Comparison of ENCODE assay signal across 1 cellular context in genomic region chr5:143440448-143441102, GRCh38.
TF ChIP-seq lines count a peak whose summit lies in the region.

No MANE protein-coding gene starts in this region.

TF ChIP-seq in WTC11, 78 proteins besides CTCF, POLR2A, EP300 and RAD21 (continued from another document):
- TF ChIP-seq, protein P1, sequence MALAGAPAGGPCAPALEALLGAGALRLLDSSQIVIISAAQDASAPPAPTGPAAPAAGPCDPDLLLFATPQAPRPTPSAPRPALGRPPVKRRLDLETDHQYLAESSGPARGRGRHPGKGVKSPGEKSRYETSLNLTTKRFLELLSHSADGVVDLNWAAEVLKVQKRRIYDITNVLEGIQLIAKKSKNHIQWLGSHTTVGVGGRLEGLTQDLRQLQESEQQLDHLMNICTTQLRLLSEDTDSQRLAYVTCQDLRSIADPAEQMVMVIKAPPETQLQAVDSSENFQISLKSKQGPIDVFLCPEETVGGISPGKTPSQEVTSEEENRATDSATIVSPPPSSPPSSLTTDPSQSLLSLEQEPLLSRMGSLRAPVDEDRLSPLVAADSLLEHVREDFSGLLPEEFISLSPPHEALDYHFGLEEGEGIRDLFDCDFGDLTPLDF (CRISPR knock-in tag; IDR thresholded peaks at IDR 0.05), result no peak
- TF ChIP-seq ZNF396 (CRISPR knock-in tag; IDR thresholded peaks at IDR 0.05; ENCODE audit: borderline replicate concordance) (no peak), TCF7 (CRISPR knock-in tag; IDR thresholded peaks at IDR 0.05; ENCODE audit: low read depth) (no peak)
